ENCODE assay signal across 8 cellular contexts in the genomic region with DNA sequence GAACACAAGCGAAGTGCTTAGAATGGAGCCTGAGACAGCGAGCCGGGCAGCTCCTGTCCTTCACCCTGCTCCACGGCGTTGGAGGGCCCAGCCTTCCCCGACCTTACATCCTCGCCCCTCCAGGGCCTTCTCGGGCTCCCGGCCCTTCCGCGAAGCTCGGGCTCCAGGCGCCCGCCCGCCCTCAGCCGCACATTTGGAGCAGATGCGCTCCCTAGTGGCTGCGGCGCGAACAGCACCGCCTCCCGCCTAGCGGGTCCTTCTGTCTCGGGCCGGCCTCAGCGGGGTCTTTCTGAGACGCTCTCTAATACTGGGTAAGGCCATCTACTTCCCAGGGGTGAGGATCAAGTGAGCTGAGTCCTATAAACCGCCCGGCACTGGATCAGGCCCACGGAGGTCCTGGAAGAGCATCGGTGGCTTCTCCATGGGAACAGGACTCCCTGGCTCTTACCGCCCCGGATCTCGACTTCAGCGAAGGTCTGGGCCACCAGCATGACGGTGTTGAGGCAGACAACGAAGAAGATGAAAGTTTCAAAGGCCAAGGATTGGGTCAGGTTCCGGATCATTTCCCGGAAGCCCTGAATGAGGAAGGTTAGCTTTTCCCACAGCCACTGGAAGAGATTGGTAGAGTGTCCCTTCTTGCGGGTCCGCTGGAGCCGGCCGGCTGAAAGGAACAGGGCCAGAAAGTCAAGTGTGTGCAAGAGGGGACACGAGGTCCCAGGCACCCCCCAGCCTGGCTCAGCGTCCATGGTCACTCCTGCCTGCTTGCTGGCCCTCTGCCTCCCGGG. TPM values are rescaled to one million over a fixed set of nuclear protein-coding genes. Genes with fewer than 3 reads are reported as not detected.
DNase-seq lines count a peak whose midpoint lies in the region; ATAC-seq, FAIRE-seq and TF ChIP-seq lines count a peak whose summit lies in the region.

No MANE protein-coding gene starts in this region.

- ATAC-seq in activated T-helper 17 cell treated with anti-CD3 and anti-CD28 coated beads, Interleukin-2, amount 50 U/mL, for 72 hours (replicated peaks), result peak; percentile 85
- no peak for ATAC-seq in HG03139 (IDR thresholded peaks at IDR 0.05; ENCODE audit: unreplicated experiment)

- no peaks in the 10 kb centered on the region for H3K9me3 Mint-ChIP-seq in activated T-helper 17 cell treated with anti-CD3 and anti-CD28 coated beads, Interleukin-2, amount 50 U/mL, for 72 hours

- H3K4me3 ChIP-seq in neutrophil (ENCODE audit: low read depth in 1 of 2, low read length in 1 of 2), result peak overlapping the region in 1 of 2 experiments; percentile 15
- peak overlapping the region; percentile 31 to 55 (median 40) for H3K4me3 ChIP-seq in subcutaneous abdominal adipose tissue (ENCODE audit: low read depth in 1 of 5, low read length in 5 of 5)

- FAIRE-seq in HTR-8/SVneo (lab: Jason Lieb, UNC), result peak; percentile 97

- peaks cover 4% of the 10 kb centered on the region for H3K4me1 Mint-ChIP-seq in activated T-helper 17 cell treated with anti-CD3 and anti-CD28 coated beads, Interleukin-2, amount 50 U/mL, for 72 hours

- H3K4me3 Mint-ChIP-seq in activated T-helper 17 cell treated with anti-CD3 and anti-CD28 coated beads, Interleukin-2, amount 50 U/mL, for 72 hours, result peak overlapping the region; percentile 59

- H3K9me3 ChIP-seq in neutrophil, result no peaks in the 10 kb centered on the region
- H3K9me3 ChIP-seq in subcutaneous abdominal adipose tissue (ENCODE audit: control insufficient read depth in 5 of 5, low read length in 5 of 5), result no peaks in the 10 kb centered on the region

- H3K27ac ChIP-seq in neutrophil (no peak overlapping the region), subcutaneous abdominal adipose tissue (ENCODE audit: low read depth, low read length) (no peak overlapping the region)

- H3K9ac ChIP-seq in subcutaneous abdominal adipose tissue (ENCODE audit: low read length in 5 of 5), result peak overlapping the region in 4 of 5 donors; percentile 53 to 76 (median 65)

- peak; percentile 95 for TF ChIP-seq CTCF in neutrophil (IDR thresholded peaks at IDR 0.05)

- H3K27ac Mint-ChIP-seq in activated T-helper 17 cell treated with anti-CD3 and anti-CD28 coated beads, Interleukin-2, amount 50 U/mL, for 72 hours, result peak overlapping the region; percentile 74

- H3K4me1 ChIP-seq in neutrophil (ENCODE audit: control insufficient read depth in 1 of 2, insufficient read depth in 1 of 2, low read depth in 1 of 2, low read length in 1 of 2) (peaks cover 8 to 24% of the 10 kb centered on the region in 2 experiments), subcutaneous abdominal adipose tissue (ENCODE audit: control insufficient read depth in 5 of 5, insufficient read depth in 5 of 5, low read length in 5 of 5) (peaks cover 3 to 19% (median 9%) of the 10 kb centered on the region in 5 donors)

- peaks cover 19% of the 10 kb centered on the region for H3K27me3 ChIP-seq in neutrophil
- peaks cover 0 to 5% (median 3%) of the 10 kb centered on the region in 5 donors for H3K27me3 ChIP-seq in subcutaneous abdominal adipose tissue (ENCODE audit: control insufficient read depth in 5 of 5, insufficient read depth in 4 of 5, low read length in 5 of 5)

- H3K27me3 Mint-ChIP-seq in activated T-helper 17 cell treated with anti-CD3 and anti-CD28 coated beads, Interleukin-2, amount 50 U/mL, for 72 hours, result peaks cover 5% of the 10 kb centered on the region

- no peaks in the 10 kb centered on the region for H3K36me3 Mint-ChIP-seq in activated T-helper 17 cell treated with anti-CD3 and anti-CD28 coated beads, Interleukin-2, amount 50 U/mL, for 72 hours (ENCODE audit: low read depth)

- H3K36me3 ChIP-seq in neutrophil, result no peaks in the 10 kb centered on the region
- H3K36me3 ChIP-seq in subcutaneous abdominal adipose tissue (ENCODE audit: control insufficient read depth in 5 of 5, insufficient read depth in 5 of 5, low read length in 5 of 5), result no peaks in the 10 kb centered on the region

- DNase-seq in COR-L47 (lab: John Stamatoyannopoulos, UW), result peak; percentile 38
- peak; percentile 94 for DNase-seq in HTR-8/SVneo (ENCODE audit: insufficient read length, low spot score)
- peak; percentile 68 for DNase-seq in RKO (ENCODE audit: low spot score)
- peak; percentile 26 for DNase-seq in fibroblast of the conjunctiva (ENCODE audit: low read depth)

RNA-seq across cellular contexts. Expression of a gene that starts 3.7 kb away (rescaled TPM):
- 1 to 10 TPM in 1 of 2 donors, not detected in 1; 2.1 TPM for total RNA-seq in activated T-helper 17 cell treated with anti-CD3 and anti-CD28 coated beads, Interleukin-2, amount 50 U/mL, for 72 hours

RNA-seq across cellular contexts. Expression of a gene that starts 10.8 kb away (rescaled TPM):
- under 1 TPM in 1 of 2 donors, not detected in 1; 0.37 TPM for total RNA-seq in activated T-helper 17 cell treated with anti-CD3 and anti-CD28 coated beads, Interleukin-2, amount 50 U/mL, for 72 hours

RNA-seq across cellular contexts. Expression of a gene that starts 20.3 kb away (rescaled TPM):
- total RNA-seq in activated T-helper 17 cell treated with anti-CD3 and anti-CD28 coated beads, Interleukin-2, amount 50 U/mL, for 72 hours, result 100 to 1,000 TPM; 158 to 245 TPM

RNA-seq across cellular contexts. Expression of a gene that starts 20.6 kb away (rescaled TPM):
- 10 to 100 TPM; 47.6 to 66.3 TPM for total RNA-seq in activated T-helper 17 cell treated with anti-CD3 and anti-CD28 coated beads, Interleukin-2, amount 50 U/mL, for 72 hours

RNA-seq across cellular contexts. Expression of a gene that starts 26.4 kb away (rescaled TPM):
- total RNA-seq in activated T-helper 17 cell treated with anti-CD3 and anti-CD28 coated beads, Interleukin-2, amount 50 U/mL, for 72 hours, result under 1 TPM in 1 of 2 donors, not detected in 1; 0.45 TPM

Comparison
In these comparisons a context has a peak if more than half of its experiments do, and no peak if none do; other contexts are left out.
1. DNase-seq: peak in every context shown above with its lines; median percentile 94 in HTR-8/SVneo; 68 in RKO; 38 in COR-L47; 26 in fibroblast of the conjunctiva.